In genomic region chr2:204298426-204298825, GRCh38 we compare ENCODE assay signal across 32 cellular contexts.
"Had no signal": no experiment of that assay in that cellular context is flagged by ENCODE, and none has a peak within 500 bp of the region (broad histone marks: within the 10 kb centered on the region; RNA-seq: fewer than 3 reads in every experiment).

No MANE protein-coding gene starts in this region.

- H3K27ac ChIP-seq: cardiac muscle cell, SJCRH30, SK-N-MC, WERI-Rb-1 had no signal

- H3K36me3 Mint-ChIP-seq: activated CD8-positive, alpha-beta memory T cell treated with anti-CD3 and anti-CD28 coated beads, Interleukin-2, amount 10 ng/mL, durations not matched to agents 7 days and 5 days; activated naive CD8-positive, alpha-beta T cell treated with anti-CD3 and anti-CD28 coated beads for 36 hours had no signal

- H3K36me3 ChIP-seq: cardiac muscle cell, MG63, SJCRH30, WERI-Rb-1 had no signal

- H3K4me3 ChIP-seq: cardiac muscle cell, MG63, SJCRH30, SK-N-MC had no signal

- H3K9me3 Mint-ChIP-seq: activated CD4-positive, alpha-beta memory T cell treated with anti-CD3 and anti-CD28 coated beads, Interleukin-2, amount 10 ng/mL, durations not matched to agents 7 days and 5 days; activated naive CD8-positive, alpha-beta T cell treated with anti-CD3 and anti-CD28 coated beads for 36 hours; activated T-cell treated with anti-CD3 and anti-CD28 coated beads, Interleukin-2, amount 50 U/mL, for 72 hours; activated T-helper 17 cell treated with anti-CD3 and anti-CD28 coated beads, Interleukin-2, amount 50 U/mL, for 72 hours had no signal

- H3K4me1 ChIP-seq: SJCRH30 had no signal

- DNase-seq: activated CD4-positive, alpha-beta memory T cell treated with anti-CD3 and anti-CD28 coated beads, Interleukin-2, amount 10 ng/mL, durations not matched to agents 7 days and 5 days; activated CD4-positive, alpha-beta T cell treated with anti-CD3 and anti-CD28 coated beads for 1 hour; activated CD4-positive, alpha-beta T cell treated with anti-CD3 and anti-CD28 coated beads for 48 hours; activated CD4-positive, CD25-positive, alpha-beta regulatory T cell; activated CD8-positive, alpha-beta memory T cell treated with anti-CD3 and anti-CD28 coated beads for 24 hours; activated CD8-positive, alpha-beta memory T cell treated with anti-CD3 and anti-CD28 coated beads, Interleukin-2, amount 10 ng/mL, durations not matched to agents 7 days and 5 days; activated CD8-positive, alpha-beta memory T cell treated with anti-CD3 and anti-CD28 coated beads, Interleukin-2, amount 50 U/mL, for 48 hours; activated effector memory CD4-positive, alpha-beta T cell treated with anti-CD3 and anti-CD28 coated beads, Interleukin-2, amount 50 U/mL, for 16 hours; activated naive CD4-positive, alpha-beta T cell; activated naive CD4-positive, alpha-beta T cell treated with anti-CD3 and anti-CD28 coated beads, Interleukin-2, amount 50 U/mL, for 16 hours; activated naive CD8-positive, alpha-beta T cell treated with anti-CD3 and anti-CD28 coated beads for 36 hours; activated T-cell treated with anti-CD3 and anti-CD28 coated beads, Interleukin-2, amount 50 U/mL, for 72 hours; amniotic stem cell; aorta; Kasumi-1; KG1; MG63; NCI-H1048; NCI-H1417; NCI-H146; NCI-H187; NCI-H2081; NCI-H345; NCI-H524 treated with DMSO at 0.1 percent for 48 hours; SHP77; SJCRH30; T1000; WERI-Rb-1 had no signal

- H3K27me3 ChIP-seq: cardiac muscle cell, MG63 had no signal

- H3K27ac Mint-ChIP-seq: activated CD4-positive, alpha-beta memory T cell treated with anti-CD3 and anti-CD28 coated beads, Interleukin-2, amount 10 ng/mL, durations not matched to agents 7 days and 5 days; activated CD8-positive, alpha-beta memory T cell treated with anti-CD3 and anti-CD28 coated beads, Interleukin-2, amount 10 ng/mL, durations not matched to agents 7 days and 5 days; activated naive CD8-positive, alpha-beta T cell treated with anti-CD3 and anti-CD28 coated beads for 36 hours; activated T-cell treated with anti-CD3 and anti-CD28 coated beads, Interleukin-2, amount 50 U/mL, for 72 hours; activated T-helper 17 cell treated with anti-CD3 and anti-CD28 coated beads, Interleukin-2, amount 50 U/mL, for 72 hours had no signal

- ATAC-seq: activated CD8-positive, alpha-beta memory T cell treated with anti-CD3 and anti-CD28 coated beads, Interleukin-2, amount 10 ng/mL, durations not matched to agents 7 days and 5 days; activated T-cell treated with anti-CD3 and anti-CD28 coated beads, Interleukin-2, amount 50 U/mL, for 72 hours; activated T-helper 17 cell treated with anti-CD3 and anti-CD28 coated beads, Interleukin-2, amount 50 U/mL, for 72 hours; Panc1 had no signal

- H3K4me1 Mint-ChIP-seq: activated CD4-positive, alpha-beta memory T cell treated with anti-CD3 and anti-CD28 coated beads, Interleukin-2, amount 10 ng/mL, durations not matched to agents 7 days and 5 days; activated CD8-positive, alpha-beta memory T cell treated with anti-CD3 and anti-CD28 coated beads, Interleukin-2, amount 10 ng/mL, durations not matched to agents 7 days and 5 days; activated naive CD8-positive, alpha-beta T cell treated with anti-CD3 and anti-CD28 coated beads for 36 hours; activated T-helper 17 cell treated with anti-CD3 and anti-CD28 coated beads, Interleukin-2, amount 50 U/mL, for 72 hours had no signal

- H3K4me3 Mint-ChIP-seq: activated CD4-positive, alpha-beta memory T cell treated with anti-CD3 and anti-CD28 coated beads, Interleukin-2, amount 10 ng/mL, durations not matched to agents 7 days and 5 days; activated CD8-positive, alpha-beta memory T cell treated with anti-CD3 and anti-CD28 coated beads, Interleukin-2, amount 10 ng/mL, durations not matched to agents 7 days and 5 days; activated naive CD8-positive, alpha-beta T cell treated with anti-CD3 and anti-CD28 coated beads for 36 hours; activated T-cell treated with anti-CD3 and anti-CD28 coated beads, Interleukin-2, amount 50 U/mL, for 72 hours; activated T-helper 17 cell treated with anti-CD3 and anti-CD28 coated beads, Interleukin-2, amount 50 U/mL, for 72 hours had no signal

- H3K9me3 ChIP-seq: MG63, SJCRH30 had no signal
